ENCODE assay signal across 10 cellular contexts in genomic region chr6:89944826-89945407, GRCh38. TPM values are rescaled to one million over a fixed set of nuclear protein-coding genes. Genes with fewer than 3 reads are reported as not detected.
DNase-seq lines count a peak whose midpoint lies in the region; ATAC-seq and TF ChIP-seq lines count a peak whose summit lies in the region.
"Had no signal": no experiment of that assay in that cellular context is flagged by ENCODE, and none has a peak within 500 bp of the region (broad histone marks: within the 10 kb centered on the region; RNA-seq: fewer than 3 reads in every experiment).

No MANE protein-coding gene starts in this region.

- H3K36me3 ChIP-seq in CD4-positive, alpha-beta memory T cell (ENCODE audit: insufficient read depth, low read length), result peaks cover 5% of the 10 kb centered on the region
- H3K36me3 ChIP-seq in liver (ENCODE audit: control insufficient read depth in 4 of 4, insufficient read depth in 3 of 4, low read depth in 1 of 4, low read length in 3 of 4), result no peaks in the 10 kb centered on the region

- DNase-seq in CD4-positive, alpha-beta memory T cell, result peak in 4 of 5 donors; percentile 31 to 39 (median 34)
- DNase-seq in HL-60 (ENCODE audit: low read depth in 1 of 2, low spot score in 1 of 2), result no peak
- DNase-seq in activated CD8-positive, alpha-beta T cell treated with anti-CD3 and anti-CD28 coated beads, Interleukin-2, amount 10 ng/mL, durations not matched to agents 7 days and 5 days, result no peak
- no peak for DNase-seq in islet precursor cell
- DNase-seq: stimulated activated CD4-positive, alpha-beta T cell treated with anti-CD3 and anti-CD28 coated beads, Interleukin-15, amount 100 ng/mL, for 24 hours had no signal

- POLR2A ChIA-PET in CD4-positive, alpha-beta memory T cell (lab: Charles Lee; ENCODE audit: partially characterized antibody), result no interaction called here
- POLR2A ChIA-PET in activated CD8-positive, alpha-beta T cell treated with anti-CD3 and anti-CD28 coated beads, Interleukin-2, amount 10 ng/mL, durations not matched to agents 7 days and 5 days (lab: Charles Lee), result no interaction called here

- no peaks in the 10 kb centered on the region for H3K27me3 ChIP-seq in CD4-positive, alpha-beta memory T cell (ENCODE audit: insufficient read depth, low read length)
- H3K27me3 ChIP-seq in HL-60 (ENCODE audit: insufficient read depth, poor library complexity, severe bottlenecking) (no peaks in the 10 kb centered on the region), liver (ENCODE audit: control insufficient read depth in 4 of 4, insufficient read depth in 4 of 4, low read length in 3 of 4) (no peaks in the 10 kb centered on the region)

- H3K4me3 ChIP-seq in CD4-positive, alpha-beta memory T cell (ENCODE audit: low read length in 2 of 2), result no peak overlapping the region
- H3K4me3 ChIP-seq in HL-60 (replicated peaks; ENCODE audit: insufficient read depth, low read length) (no peak overlapping the region), liver (ENCODE audit: low read depth in 1 of 3, low read length in 3 of 3) (no peak overlapping the region)
- H3K4me3 ChIP-seq: SK-N-MC had no signal

- peak; percentile 29 for TF ChIP-seq CTCF in HL-60 (IDR thresholded peaks at IDR 0.05; ENCODE audit: insufficient read depth, low read length)
- peak; percentile 32 for TF ChIP-seq CTCF in liver (IDR thresholded peaks at IDR 0.05; ENCODE audit: low read depth, low read length, missing input control)

- TF ChIP-seq RAD21 in liver (IDR thresholded peaks at IDR 0.05), result peak; percentile 56 to 79

- peaks cover 0 to 2% (median 0%) of the 10 kb centered on the region in 8 donors for H3K9me3 Mint-ChIP-seq in CD4-positive, alpha-beta memory T cell
- no peaks in the 10 kb centered on the region for H3K9me3 Mint-ChIP-seq in activated CD8-positive, alpha-beta T cell treated with anti-CD3 and anti-CD28 coated beads, Interleukin-2, amount 10 ng/mL, durations not matched to agents 7 days and 5 days (ENCODE audit: insufficient read depth)

- CTCF ChIA-PET in CD4-positive, alpha-beta memory T cell (lab: Charles Lee; ENCODE audit: partially characterized antibody), result interaction anchor here (0.6 to 9.7 kb wide), 12 partner anchors 8 to 542 kb away, joined by 3 to 326 read pairs (median 3); no protein-coding TSS in a partner anchor
- CTCF ChIA-PET in activated CD8-positive, alpha-beta T cell treated with anti-CD3 and anti-CD28 coated beads, Interleukin-2, amount 10 ng/mL, durations not matched to agents 7 days and 5 days (lab: Charles Lee), result interaction anchor here (0.7 to 5.9 kb wide), 17 partner anchors 8 to 530 kb away, joined by 3 to 146 read pairs (median 4); no protein-coding TSS in a partner anchor

- peaks cover 8 to 34% (median 23%) of the 10 kb centered on the region in 4 donors for H3K4me1 Mint-ChIP-seq in CD4-positive, alpha-beta memory T cell
- peaks cover 73% of the 10 kb centered on the region for H3K4me1 Mint-ChIP-seq in activated CD8-positive, alpha-beta T cell treated with anti-CD3 and anti-CD28 coated beads, Interleukin-2, amount 10 ng/mL, durations not matched to agents 7 days and 5 days (ENCODE audit: low read depth)

- no peaks in the 10 kb centered on the region for H3K9me3 ChIP-seq in CD4-positive, alpha-beta memory T cell (ENCODE audit: control insufficient read depth in 1 of 2, low read length in 2 of 2)
- no peaks in the 10 kb centered on the region for H3K9me3 ChIP-seq in liver (ENCODE audit: control insufficient read depth in 4 of 4, low read length in 3 of 4)

- ATAC-seq in activated CD8-positive, alpha-beta T cell treated with anti-CD3 and anti-CD28 coated beads, Interleukin-2, amount 10 ng/mL, durations not matched to agents 7 days and 5 days, result no peak
- ATAC-seq in HG03175 (IDR thresholded peaks at IDR 0.05; ENCODE audit: unreplicated experiment) (no peak), GM19395 (IDR thresholded peaks at IDR 0.05; ENCODE audit: unreplicated experiment) (no peak), GM21786 (IDR thresholded peaks at IDR 0.05; ENCODE audit: unreplicated experiment) (no peak)

- H3K27ac Mint-ChIP-seq in CD4-positive, alpha-beta memory T cell, result peak overlapping the region in 6 of 7 donors; percentile 10 to 55 (median 24)
- peak overlapping the region; percentile 51 for H3K27ac Mint-ChIP-seq in activated CD8-positive, alpha-beta T cell treated with anti-CD3 and anti-CD28 coated beads, Interleukin-2, amount 10 ng/mL, durations not matched to agents 7 days and 5 days

- H3K36me3 Mint-ChIP-seq in CD4-positive, alpha-beta memory T cell, result peaks cover 23 to 25% of the 10 kb centered on the region in 2 donors
- H3K36me3 Mint-ChIP-seq in activated CD8-positive, alpha-beta T cell treated with anti-CD3 and anti-CD28 coated beads, Interleukin-2, amount 10 ng/mL, durations not matched to agents 7 days and 5 days (ENCODE audit: low read depth), result peaks cover 77% of the 10 kb centered on the region

- no peak overlapping the region for H3K4me3 Mint-ChIP-seq in CD4-positive, alpha-beta memory T cell
- no peak overlapping the region for H3K4me3 Mint-ChIP-seq in activated CD8-positive, alpha-beta T cell treated with anti-CD3 and anti-CD28 coated beads, Interleukin-2, amount 10 ng/mL, durations not matched to agents 7 days and 5 days

- 93% methylated on average over 1 of the region's 1 CpG for WGBS in liver

- H3K27me3 Mint-ChIP-seq in CD4-positive, alpha-beta memory T cell, result no peaks in the 10 kb centered on the region
- H3K27me3 Mint-ChIP-seq in activated CD8-positive, alpha-beta T cell treated with anti-CD3 and anti-CD28 coated beads, Interleukin-2, amount 10 ng/mL, durations not matched to agents 7 days and 5 days (ENCODE audit: low read depth), result no peaks in the 10 kb centered on the region

- H3K4me1 ChIP-seq in CD4-positive, alpha-beta memory T cell (ENCODE audit: insufficient read depth, low read length), result peaks cover 7% of the 10 kb centered on the region
- peaks cover 6 to 23% (median 22%) of the 10 kb centered on the region in 4 donors for H3K4me1 ChIP-seq in liver (ENCODE audit: control insufficient read depth in 4 of 4, insufficient read depth in 4 of 4, low read length in 3 of 4)

- H3K9ac ChIP-seq in liver (ENCODE audit: low read depth in 1 of 2, low read length in 2 of 2), result no peak overlapping the region

- intact Hi-C loops in CD4-positive, alpha-beta memory T cell (cut with micrococcal nuclease), result loop anchor here (1.0 to 10.0 kb wide), 3 partner anchors 120 to 448 kb away; partner anchors contain the start of gene CASP8AP2

- H3K27ac ChIP-seq in CD4-positive, alpha-beta memory T cell (ENCODE audit: low read depth, low read length), result no peak overlapping the region
- H3K27ac ChIP-seq in HL-60 (replicated peaks), result no peak overlapping the region
- H3K27ac ChIP-seq in liver (ENCODE audit: low read depth in 1 of 2, low read length in 2 of 2), result no peak overlapping the region
- H3K27ac ChIP-seq: SK-N-MC had no signal

TF ChIP-seq in liver, 16 proteins besides CTCF, POLR2A, EP300 and RAD21:
- TF ChIP-seq GABPA (IDR thresholded peaks at IDR 0.05 in 1 of 2, conservative IDR thresholded peaks at IDR 0.05 in 1 of 2), result no peak
- no peak for TF ChIP-seq FOXA2 (IDR thresholded peaks at IDR 0.05)

RNA-seq across cellular contexts. Expression of gene GJA10, which starts 50.6 kb away (rescaled TPM):
- not detected for total RNA-seq in CD4-positive, alpha-beta memory T cell
- not detected for polyA plus RNA-seq in CD4-positive, alpha-beta memory T cell
- not detected for total RNA-seq in activated CD8-positive, alpha-beta T cell treated with anti-CD3 and anti-CD28 coated beads, Interleukin-2, amount 10 ng/mL, durations not matched to agents 7 days and 5 days
- total RNA-seq in liver, result not detected
- not detected for polyA plus RNA-seq in liver

Comparison
In these comparisons a context has a peak if more than half of its experiments do, and no peak if none do; other contexts are left out.
1. DNase-seq: peak in CD4-positive, alpha-beta memory T cell (4 of 5); none in HL-60 (0 of 2), activated CD8-positive, alpha-beta T cell treated with anti-CD3 and anti-CD28 coated beads, Interleukin-2, amount 10 ng/mL, durations not matched to agents 7 days and 5 days (single experiment) and islet precursor cell (single experiment).